In genomic region chr1:2380816-2381591, GRCh38 we compare ENCODE assay signal across 1 cellular context.
TF ChIP-seq lines count a peak whose summit lies in the region.

No MANE protein-coding gene starts in this region.

TF ChIP-seq in HepG2, 621 proteins besides CTCF, POLR2A, EP300 and RAD21:
- TF ChIP-seq WIZ (CRISPR knock-in tag; IDR thresholded peaks at IDR 0.05) (0 out of 2 replicates have a peak, but pooled peaks have one; percentile 7), MIER3 (CRISPR knock-in tag; IDR thresholded peaks at IDR 0.05; ENCODE audit: borderline replicate concordance) (no peak), AKAP8 (CRISPR knock-in tag; IDR thresholded peaks at IDR 0.05) (no peak), ZNF235 (CRISPR knock-in tag; IDR thresholded peaks at IDR 0.05; ENCODE audit: borderline replicate concordance) (no peak), ZNF350 (CRISPR knock-in tag; IDR thresholded peaks at IDR 0.05; ENCODE audit: borderline replicate concordance, low read depth) (peak; percentile 5; the same call in 1 of the 2 replicates), NFYB (CRISPR knock-in tag; IDR thresholded peaks at IDR 0.05) (no peak), AGO2 (optimal IDR thresholded peaks at IDR 0.05; ENCODE audit: low read depth, low read length) (peak; percentile 12), ZNF318 (CRISPR knock-in tag; IDR thresholded peaks at IDR 0.05) (no peak), FUBP1 (CRISPR knock-in tag; IDR thresholded peaks at IDR 0.05; ENCODE audit: borderline replicate concordance) (no peak), LCORL (IDR thresholded peaks at IDR 0.05) (no peak), LCORL (CRISPR knock-in tag; IDR thresholded peaks at IDR 0.05) (no peak)
TF ChIP-seq in HepG2: peak in this region for 3.
